In genomic region chr16:2874584-2875362, GRCh38 we compare ENCODE assay signal across 1 cellular context.
TF ChIP-seq lines count a peak whose summit lies in the region.

No MANE protein-coding gene starts in this region.

TF ChIP-seq in HEK293, 187 proteins besides CTCF, POLR2A, EP300 and RAD21 (continued from another document):
- TF ChIP-seq, protein P1, sequence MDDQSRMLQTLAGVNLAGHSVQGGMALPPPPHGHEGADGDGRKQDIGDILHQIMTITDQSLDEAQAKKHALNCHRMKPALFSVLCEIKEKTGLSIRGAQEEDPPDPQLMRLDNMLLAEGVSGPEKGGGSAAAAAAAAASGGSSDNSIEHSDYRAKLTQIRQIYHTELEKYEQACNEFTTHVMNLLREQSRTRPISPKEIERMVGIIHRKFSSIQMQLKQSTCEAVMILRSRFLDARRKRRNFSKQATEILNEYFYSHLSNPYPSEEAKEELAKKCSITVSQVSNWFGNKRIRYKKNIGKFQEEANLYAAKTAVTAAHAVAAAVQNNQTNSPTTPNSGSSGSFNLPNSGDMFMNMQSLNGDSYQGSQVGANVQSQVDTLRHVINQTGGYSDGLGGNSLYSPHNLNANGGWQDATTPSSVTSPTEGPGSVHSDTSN (CRISPR knock-in tag; IDR thresholded peaks at IDR 0.05), result no peak
- no peak for TF ChIP-seq ZNF248 (tag by site-specific recombination; IDR thresholded peaks at IDR 0.05)
- no peak for TF ChIP-seq ZNF366 (tag by site-specific recombination; conservative IDR thresholded peaks at IDR 0.05)
- TF ChIP-seq ZNF843 (tag by site-specific recombination; IDR thresholded peaks at IDR 0.05), result 0 out of 2 replicates have a peak, but pooled peaks have one; percentile 28
- no peak for TF ChIP-seq SCRT1 (tag by site-specific recombination; IDR thresholded peaks at IDR 0.05; ENCODE audit: borderline replicate concordance)
- peak; percentile 62 for TF ChIP-seq ZBTB8A (tag by site-specific recombination; IDR thresholded peaks at IDR 0.05)
- no peak for TF ChIP-seq ZNF639 (tag by site-specific recombination; IDR thresholded peaks at IDR 0.05)
- TF ChIP-seq GFI1B (tag by site-specific recombination; IDR thresholded peaks at IDR 0.05), result peak; percentile 14; the same call in 1 of the 2 replicates
- no peak for TF ChIP-seq HOXC10 (CRISPR knock-in tag; IDR thresholded peaks at IDR 0.05)
